Comparison of ENCODE assay signal across 24 cellular contexts in the genomic region with DNA sequence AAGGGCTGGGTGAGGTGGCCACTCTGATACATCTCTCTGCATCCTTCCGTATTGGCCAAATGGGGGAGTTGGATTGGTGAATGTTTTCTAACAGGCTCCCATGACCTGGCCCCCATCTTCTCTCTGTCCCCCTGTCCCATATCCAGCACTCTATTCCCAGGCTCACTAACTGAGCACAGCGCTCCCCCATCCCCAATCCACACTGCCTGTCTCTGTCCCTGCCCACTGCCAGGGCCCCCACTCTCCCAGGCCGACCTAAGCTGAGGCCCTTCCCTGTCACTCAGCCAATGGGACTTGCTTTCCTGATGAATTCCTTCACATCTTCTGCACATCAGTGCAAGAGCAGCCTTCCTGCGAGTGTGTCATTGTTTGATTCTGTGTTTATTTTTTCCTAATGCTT.
"Had no signal": no experiment of that assay in that cellular context is flagged by ENCODE, and none has a peak within 500 bp of the region (broad histone marks: within the 10 kb centered on the region; RNA-seq: fewer than 3 reads in every experiment).

No MANE protein-coding gene starts in this region.

- H3K27ac ChIP-seq: coronary artery, esophagus squamous epithelium, heart right ventricle, left lung, neural progenitor cell, pancreas, right lobe of liver, suprapubic skin, thyroid gland had no signal

- H3K9me3 ChIP-seq: pancreas, right lobe of liver, suprapubic skin, thyroid gland had no signal

- H3K27me3 ChIP-seq: esophagus squamous epithelium, heart right ventricle, left lung, neural progenitor cell, pancreas, right lobe of liver, suprapubic skin, thyroid gland had no signal

- DNase-seq: central memory CD4-positive, alpha-beta T cell; dermis blood vessel endothelial cell; effector memory CD8-positive, alpha-beta T cell; erythroblast; esophagus squamous epithelium; foreskin melanocyte; glutamatergic neuron; heart right ventricle; immature natural killer cell; left cardiac atrium; left lung; mesendoderm; naive thymus-derived CD4-positive, alpha-beta T cell; pancreas; right lobe of liver; small intestine; stimulated activated CD4-positive, alpha-beta T cell treated with anti-CD3 and anti-CD28 coated beads, Interleukin-15, amount 100 ng/mL, for 24 hours; stimulated activated CD4-positive, alpha-beta T cell treated with anti-CD3 and anti-CD28 coated beads, Interleukin-2, amount 100 ng/mL, for 48 hours; stimulated activated naive B cell treated with anti-CD40 and anti-IgM and Interleukin-4, amounts not matched to agents 10 μg/mL and 1 μg/mL and 100 μg/mL, for 72 hours; thyroid gland; trophoblast cell had no signal

- H3K4me3 ChIP-seq: coronary artery, esophagus squamous epithelium, heart right ventricle, left lung, neural progenitor cell, pancreas, right lobe of liver, suprapubic skin, thyroid gland had no signal

- H3K36me3 ChIP-seq: esophagus squamous epithelium, heart right ventricle, left lung, neural progenitor cell, pancreas, right lobe of liver, suprapubic skin, thyroid gland had no signal

- H3K4me1 ChIP-seq: esophagus squamous epithelium, heart right ventricle, left lung, pancreas, right lobe of liver, suprapubic skin, thyroid gland had no signal

- H3K9ac ChIP-seq: neural progenitor cell had no signal
